Comparison of ENCODE assay signal across 8 cellular contexts in the genomic region with DNA sequence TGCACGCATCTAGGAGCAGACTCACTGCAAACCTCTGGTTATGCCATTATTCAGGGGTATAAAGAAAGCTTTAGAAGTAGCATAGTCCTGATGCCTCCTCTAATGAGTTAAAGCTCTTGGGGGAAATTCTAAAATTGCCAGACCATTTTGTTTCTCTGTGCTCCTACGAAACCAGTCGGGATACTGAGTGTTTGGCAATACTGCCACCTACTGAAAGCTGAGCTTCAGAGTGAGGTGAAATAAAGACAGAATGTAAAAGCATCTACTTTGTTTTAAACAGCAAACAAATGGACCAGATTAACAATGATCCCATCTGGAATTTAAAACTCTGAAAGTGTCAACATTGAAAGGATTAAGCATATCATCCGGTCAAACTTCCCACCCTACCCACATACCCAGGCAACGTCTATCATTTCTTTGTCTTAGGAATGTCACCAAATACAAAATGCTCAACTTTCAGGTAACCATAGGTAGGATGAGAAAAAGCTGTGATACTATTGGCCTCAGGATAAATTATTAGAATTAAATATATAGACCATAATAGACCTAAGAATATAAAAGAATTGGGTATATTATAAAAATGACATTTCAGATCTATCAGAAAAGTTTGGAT.
DNase-seq lines count a peak whose midpoint lies in the region; TF ChIP-seq lines count a peak whose summit lies in the region.

No MANE protein-coding gene starts in this region.

- H3K27me3 ChIP-seq in right atrium auricular region (no peaks in the 10 kb centered on the region), spleen (replicated peaks in 1 of 7) (peaks cover 0 to 11% (median 0%) of the 10 kb centered on the region in 7 donors)

- H3K27me3 Mint-ChIP-seq in immature natural killer cell (ENCODE audit: low read depth in 3 of 3): peaks cover 0 to 10% (median 2%) of the 10 kb centered on the region in 3 donors
- peaks cover 6% of the 10 kb centered on the region for H3K27me3 Mint-ChIP-seq in activated T-helper 1 cell treated with anti-CD3 and anti-CD28 coated beads, Interleukin-12 subunit alpha, Interleukin-12 subunit beta, Interleukin-2, Interleukin-4 antibody, amounts not matched to agents 30 ng/mL and 10 ng/mL and 1 ng/mL, durations not matched to agents 14 hours and 24 hours and 36 hours (ENCODE audit: insufficient read depth)

- H3K9me3 Mint-ChIP-seq in immature natural killer cell: no peaks in the 10 kb centered on the region
- no peaks in the 10 kb centered on the region for H3K9me3 Mint-ChIP-seq in activated T-helper 1 cell treated with anti-CD3 and anti-CD28 coated beads, Interleukin-12 subunit alpha, Interleukin-12 subunit beta, Interleukin-2, Interleukin-4 antibody, amounts not matched to agents 30 ng/mL and 10 ng/mL and 1 ng/mL, durations not matched to agents 14 hours and 24 hours and 36 hours

- H3K4me1 Mint-ChIP-seq in immature natural killer cell: peaks cover 8 to 17% of the 10 kb centered on the region in 2 donors
- H3K4me1 Mint-ChIP-seq in activated T-helper 1 cell treated with anti-CD3 and anti-CD28 coated beads, Interleukin-12 subunit alpha, Interleukin-12 subunit beta, Interleukin-2, Interleukin-4 antibody, amounts not matched to agents 30 ng/mL and 10 ng/mL and 1 ng/mL, durations not matched to agents 14 hours and 24 hours and 36 hours (ENCODE audit: low read depth): no peaks in the 10 kb centered on the region

- H3K27ac ChIP-seq in right atrium auricular region (no peak overlapping the region), spleen (no peak overlapping the region)

- TF ChIP-seq CTCF in right atrium auricular region (IDR thresholded peaks at IDR 0.05): peak; percentile 39 to 76
- peak in 7 of 11 experiments; percentile 31 to 51 (median 42) for TF ChIP-seq CTCF in spleen (IDR thresholded peaks at IDR 0.05 in 8 of 11, conservative IDR thresholded peaks at IDR 0.05 in 3 of 11)

- no peaks in the 10 kb centered on the region for H3K36me3 ChIP-seq in right atrium auricular region
- no peaks in the 10 kb centered on the region for H3K36me3 ChIP-seq in spleen

- H3K27ac Mint-ChIP-seq in immature natural killer cell: no peak overlapping the region
- no peak overlapping the region for H3K27ac Mint-ChIP-seq in activated T-helper 1 cell treated with anti-CD3 and anti-CD28 coated beads, Interleukin-12 subunit alpha, Interleukin-12 subunit beta, Interleukin-2, Interleukin-4 antibody, amounts not matched to agents 30 ng/mL and 10 ng/mL and 1 ng/mL, durations not matched to agents 14 hours and 24 hours and 36 hours

- TF ChIP-seq POLR2A in spleen (IDR thresholded peaks at IDR 0.05): no peak

- in situ Hi-C loops in Caki2 (cut with HindIII; ENCODE audit: low pct_unique_long_range_greater_than_20kb, low sequenced_read_pairs): no loop called here

- H3K9me3 ChIP-seq in right atrium auricular region: no peaks in the 10 kb centered on the region
- no peaks in the 10 kb centered on the region for H3K9me3 ChIP-seq in spleen

- WGBS in spleen, 5 donors: 21 to 26% (median 22%) methylated on average over 5 of the region's 5 CpGs

- intact Hi-C loops in spleen (cut with DNase I; ENCODE audit: low total_unique reads): loop anchor here (5.0 to 10.0 kb wide), 2 partner anchors 380 to 468 kb away; no protein-coding TSS in a partner anchor
- intact Hi-C loops in activated T-helper 1 cell treated with anti-CD3 and anti-CD28 coated beads, Interleukin-12 subunit alpha, Interleukin-12 subunit beta, Interleukin-2, Interleukin-4 antibody, amounts not matched to agents 30 ng/mL and 10 ng/mL and 1 ng/mL, durations not matched to agents 14 hours and 24 hours and 36 hours (cut with micrococcal nuclease): loop anchor here (1.0 to 5.0 kb wide), 2 partner anchors 383 to 1210 kb away; no protein-coding TSS in a partner anchor

- H3K4me3 Mint-ChIP-seq in immature natural killer cell: peak overlapping the region in 2 of 5 donors; percentile 29 to 54
- no peak overlapping the region for H3K4me3 Mint-ChIP-seq in activated T-helper 1 cell treated with anti-CD3 and anti-CD28 coated beads, Interleukin-12 subunit alpha, Interleukin-12 subunit beta, Interleukin-2, Interleukin-4 antibody, amounts not matched to agents 30 ng/mL and 10 ng/mL and 1 ng/mL, durations not matched to agents 14 hours and 24 hours and 36 hours

- no peaks in the 10 kb centered on the region for H3K36me3 Mint-ChIP-seq in immature natural killer cell
- H3K36me3 Mint-ChIP-seq in activated T-helper 1 cell treated with anti-CD3 and anti-CD28 coated beads, Interleukin-12 subunit alpha, Interleukin-12 subunit beta, Interleukin-2, Interleukin-4 antibody, amounts not matched to agents 30 ng/mL and 10 ng/mL and 1 ng/mL, durations not matched to agents 14 hours and 24 hours and 36 hours (ENCODE audit: low read depth): no peaks in the 10 kb centered on the region

- no peak overlapping the region for H3K4me3 ChIP-seq in right atrium auricular region
- H3K4me3 ChIP-seq in spleen: no peak overlapping the region

- H3K4me1 ChIP-seq in right atrium auricular region (no peaks in the 10 kb centered on the region), spleen (peaks cover 0 to 4% (median 0%) of the 10 kb centered on the region in 6 donors)

- DNase-seq in Caki2 (ENCODE audit: low read depth) (peak; percentile 33), GM19240 (ENCODE audit: insufficient read length, low spot score) (peak; percentile 8), NCI-H1048 (lab: John Stamatoyannopoulos, UW) (peak; percentile 5), amniotic epithelial cell (ENCODE audit: low read depth) (peak; percentile 54), right atrium auricular region (ENCODE audit: low spot score) (no peak), spleen (no peak), immature natural killer cell (no peak)
- no peak for DNase-seq in activated T-helper 1 cell treated with anti-CD3 and anti-CD28 coated beads, Interleukin-12 subunit alpha, Interleukin-12 subunit beta, Interleukin-2, Interleukin-4 antibody, amounts not matched to agents 30 ng/mL and 10 ng/mL and 1 ng/mL, durations not matched to agents 14 hours and 24 hours and 36 hours (ENCODE audit: low spot score)

Comparison
In these comparisons a context has a peak if more than half of its experiments do, and no peak if none do; other contexts are left out.
1. DNase-seq: peak in Caki2 (single experiment), GM19240 (single experiment), NCI-H1048 (single experiment) and amniotic epithelial cell (single experiment); none in right atrium auricular region (single experiment), spleen (single experiment), immature natural killer cell (0 of 3) and activated T-helper 1 cell treated with anti-CD3 and anti-CD28 coated beads, Interleukin-12 subunit alpha, Interleukin-12 subunit beta, Interleukin-2, Interleukin-4 antibody, amounts not matched to agents 30 ng/mL and 10 ng/mL and 1 ng/mL, durations not matched to agents 14 hours and 24 hours and 36 hours (single experiment).